In the genomic region with DNA sequence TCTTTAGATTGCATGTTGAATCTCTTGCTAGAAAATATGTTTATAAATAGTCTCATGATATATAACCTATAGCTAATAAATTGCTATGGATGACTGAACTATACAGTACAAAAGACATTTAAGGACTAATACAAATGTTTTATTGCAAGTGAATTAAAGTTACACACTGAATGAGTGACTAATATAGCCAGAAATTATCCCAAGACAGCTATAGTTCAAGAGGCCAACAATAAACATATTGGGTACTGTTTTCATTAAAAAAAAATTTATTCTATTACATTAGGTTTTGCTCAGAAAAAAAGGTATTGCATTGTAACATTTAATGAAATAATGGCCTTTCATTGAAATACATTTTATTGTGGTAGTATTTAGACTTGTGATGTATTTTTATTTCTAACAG, we compare ENCODE assay signal across 29 cellular contexts.
"Had no signal": no experiment of that assay in that cellular context is flagged by ENCODE, and none has a peak within 500 bp of the region (broad histone marks: within the 10 kb centered on the region; RNA-seq: fewer than 3 reads in every experiment).

No MANE protein-coding gene starts in this region.

- H3K9me3 ChIP-seq: colonic mucosa, esophagus squamous epithelium, gastroesophageal sphincter, heart left ventricle, lower lobe of right lung had no signal

- H2AFZ ChIP-seq: hepatocyte had no signal

- H3K36me3 Mint-ChIP-seq: immature natural killer cell; mesothelial cell of epicardium; naive B cell; naive thymus-derived CD8-positive, alpha-beta T cell had no signal

- H3K4me3 ChIP-seq: colonic mucosa, esophagus squamous epithelium, gastroesophageal sphincter, hepatocyte, left ventricle myocardium inferior, lower lobe of right lung, mucosa of descending colon had no signal

- H3K27me3 ChIP-seq: colonic mucosa, esophagus squamous epithelium, foreskin keratinocyte, gastroesophageal sphincter, heart left ventricle, hepatocyte had no signal

- FAIRE-seq: endometrium, frontal cortex, keratinocyte had no signal

- H3K4me1 ChIP-seq: colonic mucosa, esophagus squamous epithelium, foreskin keratinocyte, gastroesophageal sphincter, lower lobe of right lung had no signal

- H3K36me3 ChIP-seq: colonic mucosa, esophagus squamous epithelium, gastroesophageal sphincter, heart left ventricle, left ventricle myocardium inferior, lower lobe of right lung had no signal

- H3K27ac ChIP-seq: colonic mucosa, epithelial cell of prostate, esophagus squamous epithelium, foreskin keratinocyte, gastroesophageal sphincter, heart left ventricle, hepatocyte, left ventricle myocardium inferior, lower lobe of right lung had no signal

- DNase-seq: colonic mucosa; cortex of kidney; effector CD8-positive, alpha-beta T cell; effector memory CD8-positive, alpha-beta T cell; endodermal cell; erythroblast; esophagus squamous epithelium; foreskin keratinocyte; heart left ventricle; hypothalamus; immature natural killer cell; kidney glomerular epithelial cell; left colon; left ventricle myocardium inferior; lower lobe of right lung; mesenchymal stem cell; mucosa of descending colon; naive B cell; naive thymus-derived CD8-positive, alpha-beta T cell had no signal

- H3K27ac Mint-ChIP-seq: dendritic cell treated with granulocyte-macrophage colony-stimulating factor and Interleukin-4, amounts not matched to agents 40 ng/mL and 50 ng/mL, for 4 days; effector memory CD8-positive, alpha-beta T cell; endodermal cell; immature natural killer cell; mesothelial cell of epicardium; naive B cell; naive thymus-derived CD8-positive, alpha-beta T cell had no signal

- H3K4me2 ChIP-seq: hepatocyte had no signal

- ATAC-seq: effector memory CD8-positive, alpha-beta T cell; esophagus mucosa; foreskin keratinocyte; gastroesophageal sphincter; heart left ventricle; left colon; left lobe of liver; lower lobe of right lung; mucosa of descending colon; naive thymus-derived CD8-positive, alpha-beta T cell had no signal
